ENCODE assay signal across 8 cellular contexts in the genomic region with DNA sequence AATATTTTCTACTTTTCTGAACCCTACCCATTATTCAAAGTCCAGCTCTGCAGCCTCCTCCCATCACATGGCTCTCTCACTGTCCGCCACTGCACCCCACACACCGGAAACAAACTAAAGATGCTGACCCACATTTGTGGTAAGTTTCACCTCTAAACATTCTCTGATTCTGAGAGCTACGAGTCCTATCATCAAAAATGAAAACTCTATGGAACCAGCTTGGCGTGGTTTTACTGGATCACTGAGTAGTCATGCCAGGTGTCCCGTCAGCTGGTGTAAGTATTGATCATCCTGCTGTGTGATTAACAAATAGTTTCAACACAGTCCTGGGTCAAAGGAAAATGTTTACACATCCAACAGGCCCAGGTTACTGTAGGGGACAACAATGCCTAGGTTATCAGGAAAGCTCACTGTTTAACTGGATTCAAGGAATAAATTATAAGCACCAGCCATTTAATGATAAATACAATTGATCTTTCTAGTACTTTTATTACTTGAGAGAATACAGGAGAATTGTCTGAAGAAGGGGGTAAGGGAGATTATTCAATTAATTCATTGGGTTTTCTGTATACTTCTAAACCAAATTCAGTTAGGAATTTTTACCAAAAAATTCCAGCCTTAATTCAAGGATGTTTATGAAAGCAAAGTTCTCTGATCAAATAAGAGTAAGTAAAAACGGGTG. TPM values are rescaled to one million over a fixed set of nuclear protein-coding genes. Genes with fewer than 3 reads are reported as not detected.
DNase-seq lines count a peak whose midpoint lies in the region; ATAC-seq, FAIRE-seq and TF ChIP-seq lines count a peak whose summit lies in the region.

No MANE protein-coding gene starts in this region.

- CTCF ChIA-PET in HCT116 (lab: Charles Lee), result no interaction called here
- CTCF ChIA-PET in HepG2 (lab: Yijun Ruan, JAX; ENCODE audit: low intra/inter-chr PET ratio, low total read pairs), result no interaction called here

- H3K9me2 ChIP-seq in DOHH2 (replicated peaks; ENCODE audit: control insufficient read depth, low read length) (no peaks in the 10 kb centered on the region), HCT116 (ENCODE audit: insufficient read depth) (no peaks in the 10 kb centered on the region)

- TF ChIP-seq POLR2A in HCT116 (IDR thresholded peaks at IDR 0.05; ENCODE audit: borderline replicate concordance, extremely low read depth, insufficient read depth, insufficient read length) (no peak), HepG2 (IDR thresholded peaks at IDR 0.05; ENCODE audit: insufficient read depth in 1 of 2, low read depth in 2 of 2, low read length in 2 of 2) (peak in 1 of 2 experiments; percentile 9; a peak in 1 of 4 replicates)

- H3F3A ChIP-seq in DOHH2 (ENCODE audit: control insufficient read depth, insufficient read depth), result peaks cover 29% of the 10 kb centered on the region

- H2AFZ ChIP-seq in HCT116 (ENCODE audit: low read depth, low read length, poor library complexity, severe bottlenecking), result no peak overlapping the region
- H2AFZ ChIP-seq in HepG2 (ENCODE audit: low read length), result no peak overlapping the region

- no peaks in the 10 kb centered on the region for H3K9me3 ChIP-seq in DOHH2 (ENCODE audit: control insufficient read depth, insufficient read depth, low read length)
- no peaks in the 10 kb centered on the region for H3K9me3 ChIP-seq in HCT116 (ENCODE audit: control insufficient read depth in 1 of 2, insufficient read depth in 1 of 2, low read depth in 1 of 2, low read length in 2 of 2)
- no peaks in the 10 kb centered on the region for H3K9me3 ChIP-seq in HepG2 (ENCODE audit: low read length)

- H3K27ac ChIP-seq in DOHH2 (ENCODE audit: low read depth, low read length), result peak overlapping the region; percentile 57
- H3K27ac ChIP-seq in HCT116 (ENCODE audit: low read depth, low read length), result no peak overlapping the region
- peak overlapping the region; percentile 93 for H3K27ac ChIP-seq in HepG2 (ENCODE audit: extremely low read length, insufficient read depth, low read length)

- BruUV-seq in HCT116 (replicated peaks; lab: Mats Ljungman, UMichigan), result no TSS peak
- BruUV-seq in HepG2 (replicated peaks; lab: Mats Ljungman, UMichigan), result no TSS peak

- TF ChIP-seq EP300 in HepG2 (IDR thresholded peaks at IDR 0.05; ENCODE audit: low read depth in 2 of 2, low read length in 2 of 2) (peak; percentile 91 to 93), HepG2 (CRISPR knock-in tag; IDR thresholded peaks at IDR 0.05; ENCODE audit: borderline replicate concordance) (peak; percentile 67; the same call in 1 of the 2 replicates)

- no peak overlapping the region for H3K9ac ChIP-seq in HCT116 (ENCODE audit: low read length)
- H3K9ac ChIP-seq in HepG2 (ENCODE audit: insufficient read depth, low read depth, low read length), result peak overlapping the region; percentile 39

- RAD21 ChIA-PET in HCT116 (lab: Charles Lee; ENCODE audit: low non-redundant PET in 1 of 2, low total read pairs in 2 of 2, uncharacterized antibody in 2 of 2, unreplicated experiment in 2 of 2), result no interaction called here

- H4K20me1 ChIP-seq in DOHH2 (ENCODE audit: control insufficient read depth, insufficient read depth, low read depth, low read length), result peaks cover 6% of the 10 kb centered on the region; the same call in 1 of the 2 replicates
- H4K20me1 ChIP-seq in HCT116 (ENCODE audit: insufficient read depth), result no peaks in the 10 kb centered on the region
- H4K20me1 ChIP-seq in HepG2 (ENCODE audit: insufficient read depth, low read length), result no peaks in the 10 kb centered on the region

- WGBS in HepG2 (ENCODE audit: low lambda C conversion rate), result 2% methylated on average over 6 of the region's 6 CpGs

- TF ChIP-seq RAD21 in HCT116 (IDR thresholded peaks at IDR 0.05; ENCODE audit: low read depth), result no peak
- no peak for TF ChIP-seq RAD21 in HepG2 (CRISPR knock-in tag; IDR thresholded peaks at IDR 0.05)

- no peak for ATAC-seq in HCT116
- ATAC-seq in HepG2, result peak; percentile 82
- ATAC-seq in HG03342 (IDR thresholded peaks at IDR 0.05; ENCODE audit: unreplicated experiment), result no peak
- ATAC-seq in HG03571 (IDR thresholded peaks at IDR 0.05; ENCODE audit: unreplicated experiment), result no peak

- in situ Hi-C loops in HepG2 (cut with HindIII; ENCODE audit: extremely low pct_ligation_motif_present, low pct_unique_long_range_greater_than_20kb), result no loop called here

- H3K27me3 ChIP-seq in DOHH2 (ENCODE audit: control insufficient read depth, low read length) (no peaks in the 10 kb centered on the region), HCT116 (ENCODE audit: insufficient read depth, low read length) (no peaks in the 10 kb centered on the region), HepG2 (ENCODE audit: control insufficient read depth in 1 of 2, insufficient read depth in 2 of 2, low read length in 2 of 2) (no peaks in the 10 kb centered on the region)

- DNase-seq in HCT116 (ENCODE audit: low read depth, low spot score) (no peak), HepG2 (ENCODE audit: low spot score) (peak; percentile 90), inferior parietal cortex (ENCODE audit: extremely low spot score) (no peak), middle frontal gyrus (ENCODE audit: extremely low spot score, low spot score) (no peak)
- peak; percentile 67 to 68 for DNase-seq in activated T-cell treated with anti-CD3 and anti-CD28 coated beads, Interleukin-2, amount 50 U/mL, for 48 hours

- POLR2A ChIA-PET in HCT116 (lab: Charles Lee) (interaction anchor here (1.4 kb wide), 1 partner anchor 11 kb away, joined by 7 read pairs; no protein-coding TSS in a partner anchor), HepG2 (lab: Yijun Ruan, JAX) (interaction anchor here (0.6 to 3.4 kb wide), 17 partner anchors 9 to 1461 kb away, joined by 3 to 20 read pairs (median 4); no protein-coding TSS in a partner anchor)

- intact Hi-C loops in HCT116 (cut with micrococcal nuclease), result no loop called here
- intact Hi-C loops in HepG2 (cut with micrococcal nuclease; ENCODE audit: unreplicated experiment), result loop anchor here (5.0 kb wide), 1 partner anchor 34 kb away; a partner anchor contains a TSS

- H3K4me3 ChIP-seq in DOHH2 (ENCODE audit: low read length), result peak overlapping the region; percentile 63
- no peak overlapping the region for H3K4me3 ChIP-seq in HCT116 (replicated peaks in 1 of 2; ENCODE audit: low read depth in 1 of 2, low read length in 2 of 2)
- peak overlapping the region; percentile 24 to 39 (median 36) for H3K4me3 ChIP-seq in HepG2 (replicated peaks in 1 of 3; ENCODE audit: insufficient read depth in 1 of 3, low read depth in 2 of 3, low read length in 3 of 3)

- H3K36me3 ChIP-seq in DOHH2 (ENCODE audit: control insufficient read depth, low read length), result no peaks in the 10 kb centered on the region
- H3K36me3 ChIP-seq in HCT116 (ENCODE audit: control insufficient read depth in 1 of 2, insufficient read depth in 2 of 2, low read length in 2 of 2), result no peaks in the 10 kb centered on the region
- H3K36me3 ChIP-seq in HepG2 (replicated peaks in 1 of 2; ENCODE audit: control insufficient read depth in 1 of 2, insufficient read depth in 2 of 2, low read length in 2 of 2), result no peaks in the 10 kb centered on the region

- H3K4me1 ChIP-seq in DOHH2 (ENCODE audit: control insufficient read depth, low read length) (peaks cover 98% of the 10 kb centered on the region), HCT116 (ENCODE audit: control insufficient read depth in 1 of 2, insufficient read depth in 2 of 2, low read length in 2 of 2) (peaks cover 10 to 18% of the 10 kb centered on the region in 2 experiments; a peak in 3 of 4 replicates), HepG2 (ENCODE audit: insufficient read depth, low read length) (peaks cover 91% of the 10 kb centered on the region)

- peak; percentile 95 for FAIRE-seq in HepG2 (lab: Jason Lieb, UNC)

- peak overlapping the region; percentile 85 for H3K4me2 ChIP-seq in DOHH2 (ENCODE audit: low read length)
- H3K4me2 ChIP-seq in HCT116 (ENCODE audit: low read length), result 0 out of 2 replicates have a peak overlapping the region, but pooled peaks have one; percentile 3
- peak overlapping the region; percentile 76 for H3K4me2 ChIP-seq in HepG2 (ENCODE audit: low read depth, low read length)

- TF ChIP-seq CTCF in DOHH2 (IDR thresholded peaks at IDR 0.05; ENCODE audit: low read depth, low read length, poor library complexity, severe bottlenecking) (no peak), HCT116 (IDR thresholded peaks at IDR 0.05 in 2 of 3, conservative IDR thresholded peaks at IDR 0.05 in 1 of 3; ENCODE audit: borderline replicate concordance in 1 of 3, insufficient read depth in 1 of 3, low read depth in 2 of 3, low read length in 2 of 3) (no peak), HepG2 (CRISPR knock-in tag; IDR thresholded peaks at IDR 0.05) (no peak)

- peaks cover 97% of the 10 kb centered on the region for H3K79me2 ChIP-seq in DOHH2 (ENCODE audit: control insufficient read depth, low read length)
- peaks cover 27% of the 10 kb centered on the region for H3K79me2 ChIP-seq in HCT116 (ENCODE audit: insufficient read depth, low read length)
- peaks cover 65% of the 10 kb centered on the region for H3K79me2 ChIP-seq in HepG2 (ENCODE audit: insufficient read depth, low read length)

TF ChIP-seq in HepG2, 621 proteins besides CTCF, POLR2A, EP300 and RAD21 (continues in another document):
- no peak for TF ChIP-seq TAF15 (IDR thresholded peaks at IDR 0.05; ENCODE audit: low read depth, low read length, poor library complexity, severe bottlenecking)

RNA-seq across cellular contexts. Expression of a gene that starts 33.9 kb away (rescaled TPM):
- total RNA-seq in HCT116 (2021; ENCODE audit: unreplicated experiment) (34.3 TPM), HepG2 (2016; rRNA removed; fragmentation: Illumina TruSeq; extraction: Trizol) (20.1 and 21.3 TPM in 2 replicates)
- polyA plus RNA-seq in HCT116 (2012), result 20.0 and 24.7 TPM in 2 replicates
- 4.6 and 4.8 TPM in 2 replicates for total RNA-seq in HepG2 (2016; cell fraction: cytosol; rRNA removed; fragmentation: Illumina TruSeq; extraction: Trizol; ENCODE audit: low read depth)
- total RNA-seq in HepG2 (2016; cell fraction: insoluble cytoplasmic fraction; rRNA removed; fragmentation: Illumina TruSeq; extraction: Trizol), result 20.2 and 20.6 TPM in 2 replicates
- total RNA-seq in HepG2 (2016; cell fraction: membrane; rRNA removed; fragmentation: Illumina TruSeq; extraction: Trizol), result 12.9 and 13.2 TPM in 2 replicates
- 21.3 and 24.7 TPM in 2 replicates for total RNA-seq in HepG2 (2016; cell fraction: nucleus; rRNA removed; fragmentation: Illumina TruSeq; extraction: Trizol)
- polyA plus RNA-seq in HepG2 (2011; rRNA removed), result 48.9 and 66.5 TPM in 2 replicates
- polyA plus RNA-seq in HepG2 (2011; cell fraction: cytosol; rRNA removed), result 36.2 and 36.3 TPM in 2 replicates
- 233 and 263 TPM in 2 replicates for polyA plus RNA-seq in HepG2 (2011; cell fraction: nucleus; rRNA removed)
- polyA plus RNA-seq in HepG2 (2012), result 33.2 and 38.1 TPM in 2 replicates
- polyA plus RNA-seq in HepG2 (2016; cell fraction: cytosol; fragmentation: Illumina TruSeq; extraction: Trizol; ENCODE audit: low read depth), result 2.0 TPM in 2 replicates
- 22.9 and 27.1 TPM in 2 replicates for polyA plus RNA-seq in HepG2 (2016; cell fraction: insoluble cytoplasmic fraction; fragmentation: Illumina TruSeq; extraction: Trizol; ENCODE audit: low read depth)
- 7.5 and 8.2 TPM in 2 replicates for polyA plus RNA-seq in HepG2 (2016; cell fraction: membrane; fragmentation: Illumina TruSeq; extraction: Trizol; ENCODE audit: low read depth)
- 48.3 and 49.0 TPM in 2 replicates for polyA plus RNA-seq in HepG2 (2016; cell fraction: nucleus; fragmentation: Illumina TruSeq; extraction: Trizol; ENCODE audit: insufficient read depth, low read depth)
- polyA minus RNA-seq in HepG2 (2011; rRNA and poly(A)+ RNA removed; ENCODE audit: low replicate concordance), result 20.1 and 43.0 TPM in 2 replicates
- 16.4 and 17.8 TPM in 2 replicates for polyA minus RNA-seq in HepG2 (2011; cell fraction: cytosol; rRNA and poly(A)+ RNA removed)
- polyA minus RNA-seq in HepG2 (2011; cell fraction: nucleus; rRNA and poly(A)+ RNA removed), result 66.4 and 72.6 TPM in 2 replicates

Comparison
In these comparisons a context has a peak if more than half of its experiments do, and no peak if none do; other contexts are left out.
1. H3K4me2 ChIP-seq: peak in every context shown above with its lines; median percentile 85 in DOHH2; 76 in HepG2; 3 in HCT116.
2. H3K4me3 ChIP-seq: peak in DOHH2 (single experiment) and HepG2 (3 of 3); none in HCT116 (0 of 2).
3. DNase-seq: peak in activated T-cell treated with anti-CD3 and anti-CD28 coated beads, Interleukin-2, amount 50 U/mL, for 48 hours (2 of 2) and HepG2 (single experiment); none in HCT116 (single experiment), inferior parietal cortex (single experiment) and middle frontal gyrus (single experiment).